In genomic region chr5:40797273-40798011, GRCh38 we compare ENCODE assay signal across 1 cellular context.
A peak's percentile ranks its signal among the peaks of the same experiment; 100 is the strongest.
TF ChIP-seq lines count a peak whose summit lies in the region.

No MANE protein-coding gene starts in this region.

TF ChIP-seq in WTC11, 78 proteins besides CTCF, POLR2A, EP300 and RAD21 (continued from another document and continues in another):
- TF ChIP-seq, protein P1, sequence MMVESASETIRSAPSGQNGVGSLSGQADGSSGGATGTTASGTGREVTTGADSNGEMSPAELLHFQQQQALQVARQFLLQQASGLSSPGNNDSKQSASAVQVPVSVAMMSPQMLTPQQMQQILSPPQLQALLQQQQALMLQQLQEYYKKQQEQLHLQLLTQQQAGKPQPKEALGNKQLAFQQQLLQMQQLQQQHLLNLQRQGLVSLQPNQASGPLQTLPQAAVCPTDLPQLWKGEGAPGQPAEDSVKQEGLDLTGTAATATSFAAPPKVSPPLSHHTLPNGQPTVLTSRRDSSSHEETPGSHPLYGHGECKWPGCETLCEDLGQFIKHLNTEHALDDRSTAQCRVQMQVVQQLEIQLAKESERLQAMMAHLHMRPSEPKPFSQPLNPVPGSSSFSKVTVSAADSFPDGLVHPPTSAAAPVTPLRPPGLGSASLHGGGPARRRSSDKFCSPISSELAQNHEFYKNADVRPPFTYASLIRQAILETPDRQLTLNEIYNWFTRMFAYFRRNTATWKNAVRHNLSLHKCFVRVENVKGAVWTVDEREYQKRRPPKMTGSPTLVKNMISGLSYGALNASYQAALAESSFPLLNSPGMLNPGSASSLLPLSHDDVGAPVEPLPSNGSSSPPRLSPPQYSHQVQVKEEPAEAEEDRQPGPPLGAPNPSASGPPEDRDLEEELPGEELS (CRISPR knock-in tag; IDR thresholded peaks at IDR 0.05): no peak; the same call in 1 of the 2 replicates
- TF ChIP-seq STAT6 (CRISPR knock-in tag; conservative IDR thresholded peaks at IDR 0.05; ENCODE audit: low read depth) (no peak), ZNF396 (CRISPR knock-in tag; IDR thresholded peaks at IDR 0.05; ENCODE audit: borderline replicate concordance) (no peak), ELF4 (CRISPR knock-in tag; IDR thresholded peaks at IDR 0.05; ENCODE audit: low read depth) (no peak), NR2C2 (CRISPR knock-in tag; IDR thresholded peaks at IDR 0.05) (no peak), FOXP1 (CRISPR knock-in tag; IDR thresholded peaks at IDR 0.05; ENCODE audit: borderline replicate concordance) (0 out of 2 replicates have a peak, but pooled peaks have one; percentile 32), NFE2L1 (CRISPR knock-in tag; IDR thresholded peaks at IDR 0.05) (no peak), ATF3 (CRISPR knock-in tag; conservative IDR thresholded peaks at IDR 0.05) (no peak), GTF2I (CRISPR knock-in tag; conservative IDR thresholded peaks at IDR 0.05) (no peak), NR1H2 (CRISPR knock-in tag; IDR thresholded peaks at IDR 0.05) (no peak), ZNF232 (CRISPR knock-in tag; IDR thresholded peaks at IDR 0.05) (no peak), E2F5 (CRISPR knock-in tag; IDR thresholded peaks at IDR 0.05) (no peak), SP1 (CRISPR knock-in tag; conservative IDR thresholded peaks at IDR 0.05) (no peak), RELA (CRISPR knock-in tag; IDR thresholded peaks at IDR 0.05; ENCODE audit: borderline replicate concordance) (no peak), FOXK1 (CRISPR knock-in tag; IDR thresholded peaks at IDR 0.05) (no peak), TCF7 (CRISPR knock-in tag; IDR thresholded peaks at IDR 0.05; ENCODE audit: low read depth) (no peak), E2F4 (CRISPR knock-in tag; IDR thresholded peaks at IDR 0.05; ENCODE audit: borderline replicate concordance, low read depth) (no peak), JUN (CRISPR knock-in tag; IDR thresholded peaks at IDR 0.05) (0 out of 2 replicates have a peak, but pooled peaks have one; percentile 43), ZNF423 (CRISPR knock-in tag; IDR thresholded peaks at IDR 0.05) (peak; percentile 42; the same call in 1 of the 2 replicates), EMX1 (CRISPR knock-in tag; IDR thresholded peaks at IDR 0.05) (no peak), GRHL2 (CRISPR knock-in tag; IDR thresholded peaks at IDR 0.05; ENCODE audit: insufficient replicate concordance, severe bottlenecking) (no peak), ZBTB43 (CRISPR knock-in tag; IDR thresholded peaks at IDR 0.05) (0 out of 2 replicates have a peak, but pooled peaks have one; percentile 31), NFATC4 (CRISPR knock-in tag; IDR thresholded peaks at IDR 0.05) (no peak), ZNF121 (CRISPR knock-in tag; IDR thresholded peaks at IDR 0.05) (no peak)
- TF ChIP-seq, protein P2, sequence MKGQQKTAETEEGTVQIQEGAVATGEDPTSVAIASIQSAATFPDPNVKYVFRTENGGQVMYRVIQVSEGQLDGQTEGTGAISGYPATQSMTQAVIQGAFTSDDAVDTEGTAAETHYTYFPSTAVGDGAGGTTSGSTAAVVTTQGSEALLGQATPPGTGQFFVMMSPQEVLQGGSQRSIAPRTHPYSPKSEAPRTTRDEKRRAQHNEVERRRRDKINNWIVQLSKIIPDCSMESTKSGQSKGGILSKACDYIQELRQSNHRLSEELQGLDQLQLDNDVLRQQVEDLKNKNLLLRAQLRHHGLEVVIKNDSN (CRISPR knock-in tag; IDR thresholded peaks at IDR 0.05): peak; percentile 17; the same call in 1 of the 2 replicates
- TF ChIP-seq, protein P3, sequence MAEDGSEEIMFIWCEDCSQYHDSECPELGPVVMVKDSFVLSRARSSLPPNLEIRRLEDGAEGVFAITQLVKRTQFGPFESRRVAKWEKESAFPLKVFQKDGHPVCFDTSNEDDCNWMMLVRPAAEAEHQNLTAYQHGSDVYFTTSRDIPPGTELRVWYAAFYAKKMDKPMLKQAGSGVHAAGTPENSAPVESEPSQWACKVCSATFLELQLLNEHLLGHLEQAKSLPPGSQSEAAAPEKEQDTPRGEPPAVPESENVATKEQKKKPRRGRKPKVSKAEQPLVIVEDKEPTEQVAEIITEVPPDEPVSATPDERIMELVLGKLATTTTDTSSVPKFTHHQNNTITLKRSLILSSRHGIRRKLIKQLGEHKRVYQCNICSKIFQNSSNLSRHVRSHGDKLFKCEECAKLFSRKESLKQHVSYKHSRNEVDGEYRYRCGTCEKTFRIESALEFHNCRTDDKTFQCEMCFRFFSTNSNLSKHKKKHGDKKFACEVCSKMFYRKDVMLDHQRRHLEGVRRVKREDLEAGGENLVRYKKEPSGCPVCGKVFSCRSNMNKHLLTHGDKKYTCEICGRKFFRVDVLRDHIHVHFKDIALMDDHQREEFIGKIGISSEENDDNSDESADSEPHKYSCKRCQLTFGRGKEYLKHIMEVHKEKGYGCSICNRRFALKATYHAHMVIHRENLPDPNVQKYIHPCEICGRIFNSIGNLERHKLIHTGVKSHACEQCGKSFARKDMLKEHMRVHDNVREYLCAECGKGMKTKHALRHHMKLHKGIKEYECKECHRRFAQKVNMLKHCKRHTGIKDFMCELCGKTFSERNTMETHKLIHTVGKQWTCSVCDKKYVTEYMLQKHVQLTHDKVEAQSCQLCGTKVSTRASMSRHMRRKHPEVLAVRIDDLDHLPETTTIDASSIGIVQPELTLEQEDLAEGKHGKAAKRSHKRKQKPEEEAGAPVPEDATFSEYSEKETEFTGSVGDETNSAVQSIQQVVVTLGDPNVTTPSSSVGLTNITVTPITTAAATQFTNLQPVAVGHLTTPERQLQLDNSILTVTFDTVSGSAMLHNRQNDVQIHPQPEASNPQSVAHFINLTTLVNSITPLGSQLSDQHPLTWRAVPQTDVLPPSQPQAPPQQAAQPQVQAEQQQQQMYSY (CRISPR knock-in tag; IDR thresholded peaks at IDR 0.05): no peak
- TF ChIP-seq, protein P4, sequence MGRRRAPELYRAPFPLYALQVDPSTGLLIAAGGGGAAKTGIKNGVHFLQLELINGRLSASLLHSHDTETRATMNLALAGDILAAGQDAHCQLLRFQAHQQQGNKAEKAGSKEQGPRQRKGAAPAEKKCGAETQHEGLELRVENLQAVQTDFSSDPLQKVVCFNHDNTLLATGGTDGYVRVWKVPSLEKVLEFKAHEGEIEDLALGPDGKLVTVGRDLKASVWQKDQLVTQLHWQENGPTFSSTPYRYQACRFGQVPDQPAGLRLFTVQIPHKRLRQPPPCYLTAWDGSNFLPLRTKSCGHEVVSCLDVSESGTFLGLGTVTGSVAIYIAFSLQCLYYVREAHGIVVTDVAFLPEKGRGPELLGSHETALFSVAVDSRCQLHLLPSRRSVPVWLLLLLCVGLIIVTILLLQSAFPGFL (CRISPR knock-in tag; IDR thresholded peaks at IDR 0.05; ENCODE audit: borderline replicate concordance): no peak
- TF ChIP-seq, protein P5, sequence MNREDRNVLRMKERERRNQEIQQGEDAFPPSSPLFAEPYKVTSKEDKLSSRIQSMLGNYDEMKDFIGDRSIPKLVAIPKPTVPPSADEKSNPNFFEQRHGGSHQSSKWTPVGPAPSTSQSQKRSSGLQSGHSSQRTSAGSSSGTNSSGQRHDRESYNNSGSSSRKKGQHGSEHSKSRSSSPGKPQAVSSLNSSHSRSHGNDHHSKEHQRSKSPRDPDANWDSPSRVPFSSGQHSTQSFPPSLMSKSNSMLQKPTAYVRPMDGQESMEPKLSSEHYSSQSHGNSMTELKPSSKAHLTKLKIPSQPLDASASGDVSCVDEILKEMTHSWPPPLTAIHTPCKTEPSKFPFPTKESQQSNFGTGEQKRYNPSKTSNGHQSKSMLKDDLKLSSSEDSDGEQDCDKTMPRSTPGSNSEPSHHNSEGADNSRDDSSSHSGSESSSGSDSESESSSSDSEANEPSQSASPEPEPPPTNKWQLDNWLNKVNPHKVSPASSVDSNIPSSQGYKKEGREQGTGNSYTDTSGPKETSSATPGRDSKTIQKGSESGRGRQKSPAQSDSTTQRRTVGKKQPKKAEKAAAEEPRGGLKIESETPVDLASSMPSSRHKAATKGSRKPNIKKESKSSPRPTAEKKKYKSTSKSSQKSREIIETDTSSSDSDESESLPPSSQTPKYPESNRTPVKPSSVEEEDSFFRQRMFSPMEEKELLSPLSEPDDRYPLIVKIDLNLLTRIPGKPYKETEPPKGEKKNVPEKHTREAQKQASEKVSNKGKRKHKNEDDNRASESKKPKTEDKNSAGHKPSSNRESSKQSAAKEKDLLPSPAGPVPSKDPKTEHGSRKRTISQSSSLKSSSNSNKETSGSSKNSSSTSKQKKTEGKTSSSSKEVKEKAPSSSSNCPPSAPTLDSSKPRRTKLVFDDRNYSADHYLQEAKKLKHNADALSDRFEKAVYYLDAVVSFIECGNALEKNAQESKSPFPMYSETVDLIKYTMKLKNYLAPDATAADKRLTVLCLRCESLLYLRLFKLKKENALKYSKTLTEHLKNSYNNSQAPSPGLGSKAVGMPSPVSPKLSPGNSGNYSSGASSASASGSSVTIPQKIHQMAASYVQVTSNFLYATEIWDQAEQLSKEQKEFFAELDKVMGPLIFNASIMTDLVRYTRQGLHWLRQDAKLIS (CRISPR knock-in tag; IDR thresholded peaks at IDR 0.05; ENCODE audit: borderline replicate concordance): no peak
- TF ChIP-seq, protein P6, sequence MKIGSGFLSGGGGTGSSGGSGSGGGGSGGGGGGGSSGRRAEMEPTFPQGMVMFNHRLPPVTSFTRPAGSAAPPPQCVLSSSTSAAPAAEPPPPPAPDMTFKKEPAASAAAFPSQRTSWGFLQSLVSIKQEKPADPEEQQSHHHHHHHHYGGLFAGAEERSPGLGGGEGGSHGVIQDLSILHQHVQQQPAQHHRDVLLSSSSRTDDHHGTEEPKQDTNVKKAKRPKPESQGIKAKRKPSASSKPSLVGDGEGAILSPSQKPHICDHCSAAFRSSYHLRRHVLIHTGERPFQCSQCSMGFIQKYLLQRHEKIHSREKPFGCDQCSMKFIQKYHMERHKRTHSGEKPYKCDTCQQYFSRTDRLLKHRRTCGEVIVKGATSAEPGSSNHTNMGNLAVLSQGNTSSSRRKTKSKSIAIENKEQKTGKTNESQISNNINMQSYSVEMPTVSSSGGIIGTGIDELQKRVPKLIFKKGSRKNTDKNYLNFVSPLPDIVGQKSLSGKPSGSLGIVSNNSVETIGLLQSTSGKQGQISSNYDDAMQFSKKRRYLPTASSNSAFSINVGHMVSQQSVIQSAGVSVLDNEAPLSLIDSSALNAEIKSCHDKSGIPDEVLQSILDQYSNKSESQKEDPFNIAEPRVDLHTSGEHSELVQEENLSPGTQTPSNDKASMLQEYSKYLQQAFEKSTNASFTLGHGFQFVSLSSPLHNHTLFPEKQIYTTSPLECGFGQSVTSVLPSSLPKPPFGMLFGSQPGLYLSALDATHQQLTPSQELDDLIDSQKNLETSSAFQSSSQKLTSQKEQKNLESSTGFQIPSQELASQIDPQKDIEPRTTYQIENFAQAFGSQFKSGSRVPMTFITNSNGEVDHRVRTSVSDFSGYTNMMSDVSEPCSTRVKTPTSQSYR (CRISPR knock-in tag; IDR thresholded peaks at IDR 0.05): peak; percentile 41; the same call in 1 of the 2 replicates
